Comparison of ENCODE assay signal across 1 cellular context in genomic region chr1:110617589-110617988, GRCh38.
TF ChIP-seq lines count a peak whose summit lies in the region.

No MANE protein-coding gene starts in this region.

TF ChIP-seq in HepG2, 621 proteins besides CTCF, POLR2A, EP300 and RAD21 (continued from another document):
- TF ChIP-seq MNT (IDR thresholded peaks at IDR 0.05), result peak; percentile 68
- no peak for TF ChIP-seq ZNF234 (CRISPR knock-in tag; conservative IDR thresholded peaks at IDR 0.05)
